ENCODE assay signal across 1 cellular context in genomic region chr10:103658049-103658577, GRCh38.
TF ChIP-seq lines count a peak whose summit lies in the region.

No MANE protein-coding gene starts in this region.

TF ChIP-seq in HepG2, 621 proteins besides CTCF, POLR2A, EP300 and RAD21 (continued from another document and continues in another):
- TF ChIP-seq, protein P1, sequence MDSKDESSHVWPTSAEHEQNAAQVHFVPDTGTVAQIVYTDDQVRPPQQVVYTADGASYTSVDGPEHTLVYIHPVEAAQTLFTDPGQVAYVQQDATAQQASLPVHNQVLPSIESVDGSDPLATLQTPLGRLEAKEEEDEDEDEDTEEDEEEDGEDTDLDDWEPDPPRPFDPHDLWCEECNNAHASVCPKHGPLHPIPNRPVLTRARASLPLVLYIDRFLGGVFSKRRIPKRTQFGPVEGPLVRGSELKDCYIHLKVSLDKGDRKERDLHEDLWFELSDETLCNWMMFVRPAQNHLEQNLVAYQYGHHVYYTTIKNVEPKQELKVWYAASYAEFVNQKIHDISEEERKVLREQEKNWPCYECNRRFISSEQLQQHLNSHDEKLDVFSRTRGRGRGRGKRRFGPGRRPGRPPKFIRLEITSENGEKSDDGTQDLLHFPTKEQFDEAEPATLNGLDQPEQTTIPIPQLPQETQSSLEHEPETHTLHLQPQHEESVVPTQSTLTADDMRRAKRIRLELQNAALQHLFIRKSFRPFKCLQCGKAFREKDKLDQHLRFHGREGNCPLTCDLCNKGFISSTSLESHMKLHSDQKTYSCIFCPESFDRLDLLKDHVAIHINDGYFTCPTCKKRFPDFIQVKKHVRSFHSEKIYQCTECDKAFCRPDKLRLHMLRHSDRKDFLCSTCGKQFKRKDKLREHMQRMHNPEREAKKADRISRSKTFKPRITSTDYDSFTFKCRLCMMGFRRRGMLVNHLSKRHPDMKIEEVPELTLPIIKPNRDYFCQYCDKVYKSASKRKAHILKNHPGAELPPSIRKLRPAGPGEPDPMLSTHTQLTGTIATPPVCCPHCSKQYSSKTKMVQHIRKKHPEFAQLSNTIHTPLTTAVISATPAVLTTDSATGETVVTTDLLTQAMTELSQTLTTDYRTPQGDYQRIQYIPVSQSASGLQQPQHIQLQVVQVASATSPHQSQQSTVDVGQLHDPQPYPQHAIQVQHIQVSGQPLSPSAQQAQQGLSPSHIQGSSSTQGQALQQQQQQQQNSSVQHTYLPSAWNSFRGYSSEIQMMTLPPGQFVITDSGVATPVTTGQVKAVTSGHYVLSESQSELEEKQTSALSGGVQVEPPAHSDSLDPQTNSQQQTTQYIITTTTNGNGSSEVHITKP (CRISPR knock-in tag; IDR thresholded peaks at IDR 0.05; ENCODE audit: low read depth) = peak; percentile 83
- TF ChIP-seq AHR (CRISPR knock-in tag; IDR thresholded peaks at IDR 0.05) = no peak
- no peak for TF ChIP-seq ZNF776 (CRISPR knock-in tag; IDR thresholded peaks at IDR 0.05)
- TF ChIP-seq, protein P2, sequence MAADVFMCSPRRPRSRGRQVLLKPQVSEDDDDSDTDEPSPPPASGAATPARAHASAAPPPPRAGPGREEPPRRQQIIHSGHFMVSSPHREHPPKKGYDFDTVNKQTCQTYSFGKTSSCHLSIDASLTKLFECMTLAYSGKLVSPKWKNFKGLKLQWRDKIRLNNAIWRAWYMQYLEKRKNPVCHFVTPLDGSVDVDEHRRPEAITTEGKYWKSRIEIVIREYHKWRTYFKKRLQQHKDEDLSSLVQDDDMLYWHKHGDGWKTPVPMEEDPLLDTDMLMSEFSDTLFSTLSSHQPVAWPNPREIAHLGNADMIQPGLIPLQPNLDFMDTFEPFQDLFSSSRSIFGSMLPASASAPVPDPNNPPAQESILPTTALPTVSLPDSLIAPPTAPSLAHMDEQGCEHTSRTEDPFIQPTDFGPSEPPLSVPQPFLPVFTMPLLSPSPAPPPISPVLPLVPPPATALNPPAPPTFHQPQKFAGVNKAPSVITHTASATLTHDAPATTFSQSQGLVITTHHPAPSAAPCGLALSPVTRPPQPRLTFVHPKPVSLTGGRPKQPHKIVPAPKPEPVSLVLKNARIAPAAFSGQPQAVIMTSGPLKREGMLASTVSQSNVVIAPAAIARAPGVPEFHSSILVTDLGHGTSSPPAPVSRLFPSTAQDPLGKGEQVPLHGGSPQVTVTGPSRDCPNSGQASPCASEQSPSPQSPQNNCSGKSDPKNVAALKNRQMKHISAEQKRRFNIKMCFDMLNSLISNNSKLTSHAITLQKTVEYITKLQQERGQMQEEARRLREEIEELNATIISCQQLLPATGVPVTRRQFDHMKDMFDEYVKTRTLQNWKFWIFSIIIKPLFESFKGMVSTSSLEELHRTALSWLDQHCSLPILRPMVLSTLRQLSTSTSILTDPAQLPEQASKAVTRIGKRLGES (CRISPR knock-in tag; IDR thresholded peaks at IDR 0.05; ENCODE audit: borderline replicate concordance) = no peak
- no peak for TF ChIP-seq NFKB2 (CRISPR knock-in tag; IDR thresholded peaks at IDR 0.05; ENCODE audit: borderline replicate concordance)
- TF ChIP-seq RXRA (CRISPR knock-in tag; IDR thresholded peaks at IDR 0.05) = peak; percentile 71
- TF ChIP-seq, protein P3, sequence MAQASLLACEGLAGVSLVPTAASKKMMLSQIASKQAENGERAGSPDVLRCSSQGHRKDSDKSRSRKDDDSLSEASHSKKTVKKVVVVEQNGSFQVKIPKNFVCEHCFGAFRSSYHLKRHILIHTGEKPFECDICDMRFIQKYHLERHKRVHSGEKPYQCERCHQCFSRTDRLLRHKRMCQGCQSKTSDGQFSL (CRISPR knock-in tag; IDR thresholded peaks at IDR 0.05) = peak; percentile 75; the same call in 1 of the 2 replicates
- TF ChIP-seq ZMYM4 (CRISPR knock-in tag; IDR thresholded peaks at IDR 0.05) = no peak
- no peak for TF ChIP-seq ESRRA (CRISPR knock-in tag; IDR thresholded peaks at IDR 0.05; ENCODE audit: low read depth)
- no peak for TF ChIP-seq ZNF678 (CRISPR knock-in tag; IDR thresholded peaks at IDR 0.05)
- TF ChIP-seq ZFY (CRISPR knock-in tag; IDR thresholded peaks at IDR 0.05) = peak; percentile 47; the same call in 1 of the 2 replicates
- TF ChIP-seq MLLT10 (CRISPR knock-in tag; IDR thresholded peaks at IDR 0.05) = no peak
- peak; percentile 11; the same call in 1 of the 2 replicates for TF ChIP-seq MIER2 (CRISPR knock-in tag; IDR thresholded peaks at IDR 0.05)
- no peak for TF ChIP-seq SKI (IDR thresholded peaks at IDR 0.05; ENCODE audit: partially characterized antibody)
- TF ChIP-seq, protein P4, sequence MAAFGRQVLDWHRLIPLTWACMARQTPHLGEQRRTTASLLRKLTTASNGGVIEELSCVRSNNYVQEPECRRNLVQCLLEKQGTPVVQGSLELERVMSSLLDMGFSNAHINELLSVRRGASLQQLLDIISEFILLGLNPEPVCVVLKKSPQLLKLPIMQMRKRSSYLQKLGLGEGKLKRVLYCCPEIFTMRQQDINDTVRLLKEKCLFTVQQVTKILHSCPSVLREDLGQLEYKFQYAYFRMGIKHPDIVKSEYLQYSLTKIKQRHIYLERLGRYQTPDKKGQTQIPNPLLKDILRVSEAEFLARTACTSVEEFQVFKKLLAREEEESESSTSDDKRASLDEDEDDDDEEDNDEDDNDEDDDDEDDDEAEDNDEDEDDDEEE (CRISPR knock-in tag; IDR thresholded peaks at IDR 0.05) = no peak
- TF ChIP-seq KDM5A (IDR thresholded peaks at IDR 0.05; ENCODE audit: borderline replicate concordance, low read length) = no peak
- no peak for TF ChIP-seq ZNF556 (CRISPR knock-in tag; IDR thresholded peaks at IDR 0.05; ENCODE audit: borderline replicate concordance)
- no peak for TF ChIP-seq CHD2 (IDR thresholded peaks at IDR 0.05; ENCODE audit: low read depth, low read length)
- no peak for TF ChIP-seq ZNF737 (CRISPR knock-in tag; IDR thresholded peaks at IDR 0.05; ENCODE audit: borderline replicate concordance)
- no peak for TF ChIP-seq RFX5 (IDR thresholded peaks at IDR 0.05; ENCODE audit: low read depth, low read length)
- TF ChIP-seq, protein P5, sequence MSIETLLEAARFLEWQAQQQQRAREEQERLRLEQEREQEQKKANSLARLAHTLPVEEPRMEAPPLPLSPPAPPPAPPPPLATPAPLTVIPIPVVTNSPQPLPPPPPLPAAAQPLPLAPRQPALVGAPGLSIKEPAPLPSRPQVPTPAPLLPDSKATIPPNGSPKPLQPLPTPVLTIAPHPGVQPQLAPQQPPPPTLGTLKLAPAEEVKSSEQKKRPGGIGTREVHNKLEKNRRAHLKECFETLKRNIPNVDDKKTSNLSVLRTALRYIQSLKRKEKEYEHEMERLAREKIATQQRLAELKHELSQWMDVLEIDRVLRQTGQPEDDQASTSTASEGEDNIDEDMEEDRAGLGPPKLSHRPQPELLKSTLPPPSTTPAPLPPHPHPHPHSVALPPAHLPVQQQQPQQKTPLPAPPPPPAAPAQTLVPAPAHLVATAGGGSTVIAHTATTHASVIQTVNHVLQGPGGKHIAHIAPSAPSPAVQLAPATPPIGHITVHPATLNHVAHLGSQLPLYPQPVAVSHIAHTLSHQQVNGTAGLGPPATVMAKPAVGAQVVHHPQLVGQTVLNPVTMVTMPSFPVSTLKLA (IDR thresholded peaks at IDR 0.05) = no peak
- TF ChIP-seq GFI1 (CRISPR knock-in tag; IDR thresholded peaks at IDR 0.05; ENCODE audit: borderline replicate concordance) = no peak
- TF ChIP-seq GRHL1 (CRISPR knock-in tag; conservative IDR thresholded peaks at IDR 0.05) = no peak
- peak; percentile 69; the same call in 1 of the 2 replicates for TF ChIP-seq FOXJ3 (CRISPR knock-in tag; IDR thresholded peaks at IDR 0.05; ENCODE audit: borderline replicate concordance)
- no peak for TF ChIP-seq ZNF670 (CRISPR knock-in tag; IDR thresholded peaks at IDR 0.05; ENCODE audit: borderline replicate concordance)
- TF ChIP-seq ATAD3A (CRISPR knock-in tag; IDR thresholded peaks at IDR 0.05) = no peak
- TF ChIP-seq KLF11 (CRISPR knock-in tag; IDR thresholded peaks at IDR 0.05) = no peak
- TF ChIP-seq IRF2 (CRISPR knock-in tag; IDR thresholded peaks at IDR 0.05) = peak; percentile 77
- no peak for TF ChIP-seq ZNF841 (CRISPR knock-in tag; IDR thresholded peaks at IDR 0.05; ENCODE audit: borderline replicate concordance)
- TF ChIP-seq ATF2 (CRISPR knock-in tag; IDR thresholded peaks at IDR 0.05) = no peak
- TF ChIP-seq ZBTB34 (CRISPR knock-in tag; IDR thresholded peaks at IDR 0.05) = peak; percentile 52; the same call in 1 of the 2 replicates
- TF ChIP-seq SMARCC2 (IDR thresholded peaks at IDR 0.05) = no peak
- TF ChIP-seq KAT8 (CRISPR knock-in tag; IDR thresholded peaks at IDR 0.05) = peak; percentile 42; the same call in 1 of the 2 replicates
- TF ChIP-seq NR2F2 (IDR thresholded peaks at IDR 0.05; ENCODE audit: borderline replicate concordance, low read depth) = no peak
- TF ChIP-seq ZNF234 (CRISPR knock-in tag; conservative IDR thresholded peaks at IDR 0.05) = no peak
- no peak for TF ChIP-seq ZNF460 (CRISPR knock-in tag; IDR thresholded peaks at IDR 0.05; ENCODE audit: borderline replicate concordance)
- TF ChIP-seq ATF7-NPFF (CRISPR knock-in tag; IDR thresholded peaks at IDR 0.05; ENCODE audit: low read depth) = no peak
- no peak for TF ChIP-seq KDM4B (CRISPR knock-in tag; IDR thresholded peaks at IDR 0.05)
- no peak for TF ChIP-seq FOXA1 (IDR thresholded peaks at IDR 0.05)
- TF ChIP-seq FOXA1 (CRISPR knock-in tag; IDR thresholded peaks at IDR 0.05) = peak; percentile 50; the same call in 1 of the 2 replicates
- TF ChIP-seq ZNF562 (CRISPR knock-in tag; IDR thresholded peaks at IDR 0.05; ENCODE audit: borderline replicate concordance) = no peak
- no peak for TF ChIP-seq ZNF749 (CRISPR knock-in tag; IDR thresholded peaks at IDR 0.05; ENCODE audit: borderline replicate concordance)
- no peak; the same call in 1 of the 2 replicates for TF ChIP-seq ZNF503 (CRISPR knock-in tag; IDR thresholded peaks at IDR 0.05)
- TF ChIP-seq ZNF598 (CRISPR knock-in tag; IDR thresholded peaks at IDR 0.05; ENCODE audit: borderline replicate concordance) = no peak
- TF ChIP-seq CEBPG (CRISPR knock-in tag; IDR thresholded peaks at IDR 0.05) = peak; percentile 93
- no peak for TF ChIP-seq DNMT3B (CRISPR knock-in tag; conservative IDR thresholded peaks at IDR 0.05)
- no peak for TF ChIP-seq TEF (CRISPR knock-in tag; IDR thresholded peaks at IDR 0.05)
- no peak for TF ChIP-seq ZNF30 (CRISPR knock-in tag; IDR thresholded peaks at IDR 0.05)
- TF ChIP-seq, protein P6, sequence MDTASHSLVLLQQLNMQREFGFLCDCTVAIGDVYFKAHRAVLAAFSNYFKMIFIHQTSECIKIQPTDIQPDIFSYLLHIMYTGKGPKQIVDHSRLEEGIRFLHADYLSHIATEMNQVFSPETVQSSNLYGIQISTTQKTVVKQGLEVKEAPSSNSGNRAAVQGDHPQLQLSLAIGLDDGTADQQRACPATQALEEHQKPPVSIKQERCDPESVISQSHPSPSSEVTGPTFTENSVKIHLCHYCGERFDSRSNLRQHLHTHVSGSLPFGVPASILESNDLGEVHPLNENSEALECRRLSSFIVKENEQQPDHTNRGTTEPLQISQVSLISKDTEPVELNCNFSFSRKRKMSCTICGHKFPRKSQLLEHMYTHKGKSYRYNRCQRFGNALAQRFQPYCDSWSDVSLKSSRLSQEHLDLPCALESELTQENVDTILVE (CRISPR knock-in tag; IDR thresholded peaks at IDR 0.05) = no peak
- no peak for TF ChIP-seq ZFP1 (CRISPR knock-in tag; IDR thresholded peaks at IDR 0.05)
